Comparison of ENCODE assay signal across 21 cellular contexts in the genomic region with DNA sequence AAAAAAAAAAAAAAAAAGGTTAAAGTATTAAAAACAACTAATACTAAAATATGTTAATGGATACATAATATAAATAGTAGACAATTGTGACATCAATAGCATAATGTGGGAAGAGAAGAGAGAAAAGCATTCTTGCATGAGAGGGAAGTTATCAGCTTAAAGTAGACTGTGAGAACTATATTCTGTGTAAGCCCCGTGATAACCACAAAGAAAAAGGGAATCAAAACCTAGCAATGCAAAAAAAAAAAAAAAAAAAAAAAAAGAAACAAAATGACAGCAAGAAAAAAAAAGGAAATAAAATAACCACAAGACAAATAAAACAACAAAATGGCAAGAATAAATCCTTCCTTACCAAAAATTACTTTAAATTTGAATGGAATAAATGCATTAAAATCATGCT. TPM values are rescaled to one million over a fixed set of nuclear protein-coding genes. Genes with fewer than 3 reads are reported as not detected.
DNase-seq lines count a peak whose midpoint lies in the region; ATAC-seq and TF ChIP-seq lines count a peak whose summit lies in the region.
"Had no signal": no experiment of that assay in that cellular context is flagged by ENCODE, and none has a peak within 500 bp of the region (broad histone marks: within the 10 kb centered on the region; RNA-seq: fewer than 3 reads in every experiment).

No MANE protein-coding gene starts in this region.

- H3K27ac Mint-ChIP-seq in dendritic cell treated with granulocyte-macrophage colony-stimulating factor and Interleukin-4, amounts not matched to agents 40 ng/mL and 50 ng/mL, for 4 days = peak overlapping the region; percentile 93
- H3K27ac Mint-ChIP-seq: activated CD4-positive, alpha-beta T cell treated with anti-CD3 and anti-CD28 coated beads, Interleukin-2, amount 10 ng/mL, durations not matched to agents 7 days and 5 days; activated naive CD4-positive, alpha-beta T cell treated with anti-CD3 and anti-CD28 coated beads, Interleukin-2, amount 50 U/mL, for 24 hours had no signal

- no peaks in the 10 kb centered on the region for H3K27me3 Mint-ChIP-seq in dendritic cell treated with granulocyte-macrophage colony-stimulating factor and Interleukin-4, amounts not matched to agents 40 ng/mL and 50 ng/mL, for 4 days
- H3K27me3 Mint-ChIP-seq: activated naive CD4-positive, alpha-beta T cell treated with anti-CD3 and anti-CD28 coated beads, Interleukin-2, amount 50 U/mL, for 24 hours had no signal

- H3K4me1 ChIP-seq in esophagus squamous epithelium (peaks cover 0 to 15% (median 0%) of the 10 kb centered on the region in 3 donors), ascending aorta (no peaks in the 10 kb centered on the region)

- DNase-seq in GM06990 (ENCODE audit: extremely low read depth, insufficient read length) (peak; percentile 44), NAMALWA (ENCODE audit: low spot score) (peak; percentile 68), esophagus squamous epithelium (lab: John Stamatoyannopoulos, UW) (no peak), ascending aorta (ENCODE audit: low spot score in 2 of 2) (no peak), T-helper 1 cell (no peak)
- DNase-seq: activated CD4-positive, alpha-beta T cell treated with anti-CD3 and anti-CD28 coated beads, Interleukin-2, amount 10 ng/mL, durations not matched to agents 7 days and 5 days; brain microvascular endothelial cell; GDM1; heart left ventricle; NCI-H1694 treated with DMSO at 0.1 percent for 48 hours; NCI-H526; stimulated activated CD4-positive, alpha-beta T cell treated with anti-CD3 and anti-CD28 coated beads, Interleukin-15, amount 100 ng/mL, for 24 hours; T-helper 9 cell had no signal

- H3K9me3 Mint-ChIP-seq in dendritic cell treated with granulocyte-macrophage colony-stimulating factor and Interleukin-4, amounts not matched to agents 40 ng/mL and 50 ng/mL, for 4 days = peaks cover 11% of the 10 kb centered on the region

- H3K36me3 Mint-ChIP-seq in dendritic cell treated with granulocyte-macrophage colony-stimulating factor and Interleukin-4, amounts not matched to agents 40 ng/mL and 50 ng/mL, for 4 days (ENCODE audit: low read depth) = peaks cover 6% of the 10 kb centered on the region

- H3K4me3 ChIP-seq in GM06990 (replicated peaks; ENCODE audit: low read depth, low read length) (no peak overlapping the region), esophagus squamous epithelium (no peak overlapping the region), ascending aorta (no peak overlapping the region)
- H3K4me3 ChIP-seq: esophagus muscularis mucosa, heart left ventricle had no signal

- H3K4me1 Mint-ChIP-seq in dendritic cell treated with granulocyte-macrophage colony-stimulating factor and Interleukin-4, amounts not matched to agents 40 ng/mL and 50 ng/mL, for 4 days (ENCODE audit: low read depth) = peaks cover 49% of the 10 kb centered on the region

- no peaks in the 10 kb centered on the region for H3K36me3 ChIP-seq in GM06990 (ENCODE audit: control insufficient read depth, insufficient read depth, low read length)
- no peaks in the 10 kb centered on the region for H3K36me3 ChIP-seq in esophagus squamous epithelium
- H3K36me3 ChIP-seq in ascending aorta = no peaks in the 10 kb centered on the region
- H3K36me3 ChIP-seq: brain microvascular endothelial cell, esophagus muscularis mucosa, heart left ventricle had no signal

- no peak for TF ChIP-seq POLR2A in esophagus squamous epithelium (IDR thresholded peaks at IDR 0.05)

- WGBS in esophagus squamous epithelium, 2 donors = 56 to 77% methylated on average over 1 of the region's 1 CpG

- intact Hi-C loops in dendritic cell treated with granulocyte-macrophage colony-stimulating factor and Interleukin-4, amounts not matched to agents 40 ng/mL and 50 ng/mL, for 4 days (cut with micrococcal nuclease) = no loop called here
- intact Hi-C loops in esophagus squamous epithelium (cut with DNase I) = no loop called here
- intact Hi-C loops in ascending aorta (cut with DNase I) = no loop called here

- H3K4me3 Mint-ChIP-seq in dendritic cell treated with granulocyte-macrophage colony-stimulating factor and Interleukin-4, amounts not matched to agents 40 ng/mL and 50 ng/mL, for 4 days = no peak overlapping the region
- H3K4me3 Mint-ChIP-seq: activated CD4-positive, alpha-beta T cell treated with anti-CD3 and anti-CD28 coated beads, Interleukin-2, amount 10 ng/mL, durations not matched to agents 7 days and 5 days; activated naive CD4-positive, alpha-beta T cell treated with anti-CD3 and anti-CD28 coated beads, Interleukin-2, amount 50 U/mL, for 24 hours had no signal

- H3K27me3 ChIP-seq in GM06990 (replicated peaks; ENCODE audit: control insufficient read depth, insufficient read depth, low read length) (no peaks in the 10 kb centered on the region), esophagus squamous epithelium (no peaks in the 10 kb centered on the region), ascending aorta (no peaks in the 10 kb centered on the region)
- H3K27me3 ChIP-seq: brain microvascular endothelial cell, esophagus muscularis mucosa, heart left ventricle had no signal

- TF ChIP-seq CTCF in GM06990 (IDR thresholded peaks at IDR 0.05; ENCODE audit: insufficient read depth, low read length, poor library complexity, severe bottlenecking) (no peak), esophagus squamous epithelium (IDR thresholded peaks at IDR 0.05) (no peak), ascending aorta (IDR thresholded peaks at IDR 0.05) (no peak)

- ATAC-seq in GM21423 (IDR thresholded peaks at IDR 0.05; ENCODE audit: unreplicated experiment) = peak; percentile 39
- no peak for ATAC-seq in HG03432 (IDR thresholded peaks at IDR 0.05; ENCODE audit: unreplicated experiment)
- ATAC-seq: HCT116, heart left ventricle had no signal

- H3K27ac ChIP-seq in esophagus squamous epithelium = no peak overlapping the region
- no peak overlapping the region for H3K27ac ChIP-seq in ascending aorta
- H3K27ac ChIP-seq: brain microvascular endothelial cell, esophagus muscularis mucosa, KMS-11 had no signal

- no peaks in the 10 kb centered on the region for H3K9me3 ChIP-seq in esophagus squamous epithelium
- H3K9me3 ChIP-seq in ascending aorta = no peaks in the 10 kb centered on the region
- H3K9me3 ChIP-seq: esophagus muscularis mucosa had no signal

RNA-seq across cellular contexts. Expression of gene MYLK3, which starts 39.8 kb away (rescaled TPM):
- total RNA-seq in esophagus squamous epithelium = under 1 TPM in 3 of 4 donors, not detected in 1; 0.03 to 0.19 (median 0.08) TPM
- not detected for total RNA-seq in ascending aorta
- total RNA-seq: kidney epithelial cell had no signal

RNA-seq across cellular contexts. Expression of gene C16orf87, which starts 43.1 kb away (rescaled TPM):
- total RNA-seq in esophagus squamous epithelium = 1 to 10 TPM; 5.7 to 7.6 (median 7.0) TPM
- total RNA-seq in ascending aorta = under 0.01 TPM

Comparison
In these comparisons a context has a peak if more than half of its experiments do, and no peak if none do; other contexts are left out.
1. DNase-seq: peak in GM06990 (single experiment) and NAMALWA (single experiment); none in esophagus squamous epithelium (single experiment), ascending aorta (0 of 2) and T-helper 1 cell (0 of 5).